8 cellular contexts compared by ENCODE assay signal in genomic region chr12:19967486-19967885, GRCh38.
DNase-seq lines count a peak whose midpoint lies in the region; ATAC-seq and TF ChIP-seq lines count a peak whose summit lies in the region.

No MANE protein-coding gene starts in this region.

- ATAC-seq in HG02759 (IDR thresholded peaks at IDR 0.05; ENCODE audit: unreplicated experiment) = no peak

- in situ Hi-C loops in astrocyte of the spinal cord (cut with HindIII; ENCODE audit: low sequenced_read_pairs) = no loop called here

- DNase-seq in AG20443 (ENCODE audit: low spot score) (peak; percentile 82), NCI-H1417 (lab: John Stamatoyannopoulos, UW) (peak; percentile 39 to 85 (median 83)), astrocyte of the spinal cord (ENCODE audit: low read depth, low spot score) (peak; percentile 96), lung microvascular endothelial cell (ENCODE audit: low read depth in 2 of 2) (peak; percentile 59 to 99), occipital lobe (lab: John Stamatoyannopoulos, UW) (no peak), midbrain (lab: John Stamatoyannopoulos, UW) (no peak)
- DNase-seq in stimulated activated naive CD4-positive, alpha-beta T cell (lab: John Stamatoyannopoulos, UW) = no peak

- H3K4me3 ChIP-seq in astrocyte of the spinal cord (ENCODE audit: low read depth, low read length) = no peak overlapping the region

- TF ChIP-seq CTCF in astrocyte of the spinal cord (IDR thresholded peaks at IDR 0.05; ENCODE audit: low read depth, low read length) = no peak

Comparison
In these comparisons a context has a peak if more than half of its experiments do, and no peak if none do; other contexts are left out.
1. DNase-seq: peak in AG20443 (single experiment), NCI-H1417 (3 of 3), astrocyte of the spinal cord (single experiment) and lung microvascular endothelial cell (2 of 2); none in occipital lobe (single experiment), stimulated activated naive CD4-positive, alpha-beta T cell (0 of 6) and midbrain (single experiment).